Comparison of ENCODE assay signal across 2 cellular contexts in genomic region chr2:221100467-221101089, GRCh38.
TF ChIP-seq lines count a peak whose summit lies in the region.

No MANE protein-coding gene starts in this region.

TF ChIP-seq in SK-N-SH, 30 proteins besides CTCF, POLR2A, EP300 and RAD21 (continued from another document):
- TF ChIP-seq REST (IDR thresholded peaks at IDR 0.05; ENCODE audit: low read depth, low read length), result no peak
- TF ChIP-seq MAX (IDR thresholded peaks at IDR 0.05; ENCODE audit: low read depth), result no peak
- no peak for TF ChIP-seq PBX3 (IDR thresholded peaks at IDR 0.05)
- no peak for TF ChIP-seq NFIC (IDR thresholded peaks at IDR 0.05; ENCODE audit: borderline replicate concordance)
- TF ChIP-seq RFX5 (IDR thresholded peaks at IDR 0.05; ENCODE audit: low read length), result no peak
- TF ChIP-seq USF2 (IDR thresholded peaks at IDR 0.05; ENCODE audit: borderline replicate concordance, low read depth, low read length), result no peak
- no peak for TF ChIP-seq RXRA (IDR thresholded peaks at IDR 0.05; ENCODE audit: borderline replicate concordance, low read depth)
- no peak for TF ChIP-seq TAF1 (IDR thresholded peaks at IDR 0.05; ENCODE audit: borderline replicate concordance, low read depth, low read length)
- no peak for TF ChIP-seq FOXJ3 (CRISPR knock-in tag; IDR thresholded peaks at IDR 0.05)
- TF ChIP-seq TEAD4 (IDR thresholded peaks at IDR 0.05; ENCODE audit: borderline replicate concordance, insufficient read depth), result no peak

TF ChIP-seq in SK-N-SH treated with all-trans-retinoic acid at 6 μM for 48 hours, 23 proteins besides CTCF, POLR2A, EP300 and RAD21 (continued from another document):
- TF ChIP-seq TSHZ2 (CRISPR knock-in tag; IDR thresholded peaks at IDR 0.05) (no peak), PATZ1 (CRISPR knock-in tag; IDR thresholded peaks at IDR 0.05; ENCODE audit: borderline replicate concordance) (no peak)
